ENCODE assay signal across 17 cellular contexts in genomic region chr2:179561702-179562101, GRCh38.
DNase-seq lines count a peak whose midpoint lies in the region; ATAC-seq and TF ChIP-seq lines count a peak whose summit lies in the region.
"Had no signal": no experiment of that assay in that cellular context is flagged by ENCODE, and none has a peak within 500 bp of the region (broad histone marks: within the 10 kb centered on the region; RNA-seq: fewer than 3 reads in every experiment).

No MANE protein-coding gene starts in this region.

- H3K27ac ChIP-seq in gastrocnemius medialis (peak overlapping the region; percentile 60 to 80 (median 78)), breast epithelium (no peak overlapping the region)
- H3K27ac ChIP-seq: colonic mucosa had no signal

- H3K27me3 ChIP-seq in gastrocnemius medialis (no peaks in the 10 kb centered on the region), breast epithelium (no peaks in the 10 kb centered on the region)
- H3K27me3 ChIP-seq: colonic mucosa had no signal

- in situ Hi-C loops in gastrocnemius medialis (cut with MboI; ENCODE audit: low sequenced_read_pairs in 4 of 4): no loop called here

- H3K4me3 ChIP-seq in gastrocnemius medialis: peak overlapping the region; percentile 22 to 48 (median 40)
- H3K4me3 ChIP-seq in breast epithelium: no peak overlapping the region
- H3K4me3 ChIP-seq: colonic mucosa, mucosa of descending colon had no signal

- H3K36me3 ChIP-seq in gastrocnemius medialis (no peaks in the 10 kb centered on the region), breast epithelium (no peaks in the 10 kb centered on the region)
- H3K36me3 ChIP-seq: colonic mucosa had no signal

- TF ChIP-seq CTCF in gastrocnemius medialis (IDR thresholded peaks at IDR 0.05 in 4 of 5, conservative IDR thresholded peaks at IDR 0.05 in 1 of 5): no peak
- no peak for TF ChIP-seq CTCF in breast epithelium (IDR thresholded peaks at IDR 0.05)

- H3K9me3 ChIP-seq in gastrocnemius medialis: no peaks in the 10 kb centered on the region
- H3K9me3 ChIP-seq in breast epithelium: no peaks in the 10 kb centered on the region
- H3K9me3 ChIP-seq: colonic mucosa, mucosa of descending colon had no signal

- H3K4me1 ChIP-seq in gastrocnemius medialis (peaks cover 13 to 32% of the 10 kb centered on the region in 2 donors), breast epithelium (no peaks in the 10 kb centered on the region)
- H3K4me1 ChIP-seq: colonic mucosa had no signal

- intact Hi-C loops in gastrocnemius medialis (cut with DNase I; ENCODE audit: low total_unique reads) (no loop called here), breast epithelium (cut with DNase I; ENCODE audit: low total_unique reads) (no loop called here)

- ATAC-seq in left lobe of liver: peak; percentile 56
- peak in 1 of 2 donors; percentile 13 for ATAC-seq in gastrocnemius medialis
- ATAC-seq in HG03159 (IDR thresholded peaks at IDR 0.05; ENCODE audit: unreplicated experiment): no peak
- no peak for ATAC-seq in GM21529 (IDR thresholded peaks at IDR 0.05; ENCODE audit: unreplicated experiment)
- ATAC-seq: activated CD8-positive, alpha-beta T cell treated with anti-CD3 and anti-CD28 coated beads, Interleukin-2, amount 10 ng/mL, durations not matched to agents 7 days and 5 days; activated naive CD4-positive, alpha-beta T cell treated with anti-CD3 and anti-CD28 coated beads, Interleukin-2, amount 50 U/mL, for 72 hours; activated T-cell treated with anti-CD3 and anti-CD28 coated beads, Interleukin-2, amount 50 U/mL, for 72 hours; HCT116; mucosa of descending colon; T-helper 17 cell had no signal

- DNase-seq in NCI-H1105 (lab: John Stamatoyannopoulos, UW) (peak; percentile 18), NCI-H2171 (lab: John Stamatoyannopoulos, UW) (peak; percentile 4), left lobe of liver (ENCODE audit: low spot score) (no peak), gastrocnemius medialis (no peak), breast epithelium (ENCODE audit: low spot score in 2 of 2) (no peak)
- DNase-seq: activated B cell treated with CpG ODN at 0.5 μM for 24 hours; activated CD8-positive, alpha-beta T cell treated with anti-CD3 and anti-CD28 coated beads, Interleukin-2, amount 10 ng/mL, durations not matched to agents 7 days and 5 days; activated T-cell treated with anti-CD3 and anti-CD28 coated beads, Interleukin-2, amount 50 U/mL, for 72 hours; colonic mucosa; left cardiac atrium; mucosa of descending colon; NCI-H1048; T-helper 17 cell had no signal

- TF ChIP-seq POLR2A in gastrocnemius medialis (IDR thresholded peaks at IDR 0.05) (no peak), breast epithelium (IDR thresholded peaks at IDR 0.05) (no peak)

Comparison
In these comparisons a context has a peak if more than half of its experiments do, and no peak if none do; other contexts are left out.
1. DNase-seq: peak in NCI-H1105 (single experiment) and NCI-H2171 (single experiment); none in left lobe of liver (single experiment), gastrocnemius medialis (0 of 2) and breast epithelium (0 of 2).
2. H3K27ac ChIP-seq: peak in gastrocnemius medialis (4 of 4); none in breast epithelium (0 of 2).
3. H3K4me3 ChIP-seq: peak in gastrocnemius medialis (4 of 4); none in breast epithelium (0 of 3).